ENCODE assay signal across 22 cellular contexts in genomic region chr11:10868375-10868774, GRCh38.
"Had no signal": no experiment of that assay in that cellular context is flagged by ENCODE, and none has a peak within 500 bp of the region (broad histone marks: within the 10 kb centered on the region; RNA-seq: fewer than 3 reads in every experiment).

No MANE protein-coding gene starts in this region.

- H3K36me3 ChIP-seq: brain microvascular endothelial cell, esophagus squamous epithelium had no signal

- H3K4me3 ChIP-seq: esophagus squamous epithelium had no signal

- H3K4me1 Mint-ChIP-seq: central memory CD8-positive, alpha-beta T cell had no signal

- ATAC-seq: stimulated activated naive B cell treated with anti-CD40 and anti-IgM and Interleukin-4, amounts not matched to agents 10 μg/mL and 1 μg/mL and 100 μg/mL, for 72 hours had no signal

- H3K27me3 ChIP-seq: brain microvascular endothelial cell, esophagus squamous epithelium had no signal

- H3K27me3 Mint-ChIP-seq: activated B cell treated with CpG ODN at 0.5 μM for 24 hours; activated naive CD4-positive, alpha-beta T cell treated with anti-CD3 and anti-CD28 coated beads, Interleukin-2, amount 50 U/mL, for 24 hours; central memory CD8-positive, alpha-beta T cell; stimulated activated naive B cell treated with anti-CD40 and anti-IgM and Interleukin-4, amounts not matched to agents 10 μg/mL and 1 μg/mL and 100 μg/mL, for 72 hours had no signal

- H3K27ac ChIP-seq: brain microvascular endothelial cell, esophagus squamous epithelium had no signal

- DNase-seq: activated B cell treated with CpG ODN at 0.5 μM for 24 hours; activated CD4-positive, alpha-beta T cell treated with anti-CD3 and anti-CD28 coated beads, Interleukin-2, amount 50 U/mL, for 1 hour; activated effector memory CD4-positive, alpha-beta T cell treated with Interleukin-2 at 50 U/mL for 16 hours; activated T-cell treated with anti-CD3 and anti-CD28 coated beads for 4 hours; amygdala; brain microvascular endothelial cell; cortex of kidney; effector CD4-positive, alpha-beta T cell; esophagus squamous epithelium; foreskin fibroblast; glutamatergic neuron; hypothalamus; nucleus accumbens; posterior cingulate gyrus; stimulated activated CD4-positive, alpha-beta T cell treated with anti-CD3 and anti-CD28 coated beads, Interleukin-2, amount 100 ng/mL, for 48 hours; stimulated activated naive B cell treated with anti-CD40 and anti-IgM and Interleukin-4, amounts not matched to agents 10 μg/mL and 1 μg/mL and 100 μg/mL, for 72 hours; substantia nigra; trophoblast cell had no signal

- H3K4me3 Mint-ChIP-seq: activated B cell treated with CpG ODN at 0.5 μM for 24 hours; activated naive CD4-positive, alpha-beta T cell treated with anti-CD3 and anti-CD28 coated beads, Interleukin-2, amount 50 U/mL, for 24 hours; central memory CD8-positive, alpha-beta T cell; nephron; stimulated activated naive B cell treated with anti-CD40 and anti-IgM and Interleukin-4, amounts not matched to agents 10 μg/mL and 1 μg/mL and 100 μg/mL, for 72 hours; T-helper 1 cell treated with Interleukin-12 subunit alpha and Interleukin-12 subunit beta and Interleukin-4 antibody, amounts not matched to agents 30 μg/mL and 1 μg/mL, for 36 hours had no signal

- H3K27ac Mint-ChIP-seq: activated B cell treated with CpG ODN at 0.5 μM for 24 hours; activated naive CD4-positive, alpha-beta T cell treated with anti-CD3 and anti-CD28 coated beads, Interleukin-2, amount 50 U/mL, for 24 hours; nephron; stimulated activated naive B cell treated with anti-CD40 and anti-IgM and Interleukin-4, amounts not matched to agents 10 μg/mL and 1 μg/mL and 100 μg/mL, for 72 hours; T-helper 1 cell treated with Interleukin-12 subunit alpha and Interleukin-12 subunit beta and Interleukin-4 antibody, amounts not matched to agents 30 μg/mL and 1 μg/mL, for 36 hours had no signal
